18 cellular contexts compared by ENCODE assay signal in genomic region chr1:174689524-174689923, GRCh38.
DNase-seq lines count a peak whose midpoint lies in the region; ATAC-seq, FAIRE-seq and TF ChIP-seq lines count a peak whose summit lies in the region.
"Had no signal": no experiment of that assay in that cellular context is flagged by ENCODE, and none has a peak within 500 bp of the region (broad histone marks: within the 10 kb centered on the region; RNA-seq: fewer than 3 reads in every experiment).

No MANE protein-coding gene starts in this region.

- no peaks in the 10 kb centered on the region for H3K27me3 ChIP-seq in HepG2 (ENCODE audit: control insufficient read depth in 1 of 2, insufficient read depth in 2 of 2, low read length in 2 of 2)
- H3K27me3 ChIP-seq in transverse colon: no peaks in the 10 kb centered on the region
- no peaks in the 10 kb centered on the region for H3K27me3 ChIP-seq in MG63
- H3K27me3 ChIP-seq: BLaER1 treated with 17β-estradiol and CSF1 and Interleukin-3, amounts not matched to agents 10 nM and 100 nM had no signal

- peak; percentile 17 to 32 for DNase-seq in NCI-H526 (lab: John Stamatoyannopoulos, UW)
- no peak for DNase-seq in NCI-H526 treated with DMSO at 0.1 percent for 48 hours (lab: John Stamatoyannopoulos, UW)
- peak; percentile 66 for DNase-seq in SW480 (ENCODE audit: low spot score)
- DNase-seq in HepG2 (ENCODE audit: low spot score): peak; percentile 75
- DNase-seq in transverse colon: peak; percentile 12
- DNase-seq in MG63: no peak
- no peak for DNase-seq in head of caudate nucleus
- DNase-seq: 8988T; ACHN; Calu3; CD4-positive, CD25-positive, alpha-beta regulatory T cell; DMS 273 treated with DMSO at 0.1 percent for 48 hours; DMS79 treated with DMSO at 0.1 percent for 48 hours; EL; HCEC 1CT had no signal

- peak overlapping the region; percentile 54 for H2AFZ ChIP-seq in HepG2 (ENCODE audit: low read length)

- WGBS in HepG2 (ENCODE audit: low lambda C conversion rate): 0% methylated on average over 1 of the region's 1 CpG
- 33 to 50% methylated on average over 1 of the region's 1 CpG for WGBS in transverse colon (ENCODE audit: low coverage in 1 of 2), 2 donors

- peak overlapping the region; percentile 71 for H3K27ac ChIP-seq in HepG2 (ENCODE audit: extremely low read length, insufficient read depth, low read length)
- peak overlapping the region in 1 of 4 donors; percentile 1 for H3K27ac ChIP-seq in transverse colon
- H3K27ac ChIP-seq: BLaER1 treated with 17β-estradiol and CSF1 and Interleukin-3, amounts not matched to agents 10 nM and 100 nM had no signal

- TF ChIP-seq EP300 in HepG2 (IDR thresholded peaks at IDR 0.05; ENCODE audit: low read depth in 2 of 2, low read length in 2 of 2) (peak in 1 of 2 experiments; percentile 53; a peak in 1 of 4 replicates), HepG2 (CRISPR knock-in tag; IDR thresholded peaks at IDR 0.05; ENCODE audit: borderline replicate concordance) (no peak; the same call in 1 of the 2 replicates), transverse colon (IDR thresholded peaks at IDR 0.05; ENCODE audit: low read depth) (no peak)

- TF ChIP-seq POLR2A in HepG2 (IDR thresholded peaks at IDR 0.05; ENCODE audit: insufficient read depth in 1 of 2, low read depth in 2 of 2, low read length in 2 of 2) (no peak), transverse colon (IDR thresholded peaks at IDR 0.05) (no peak)

- no peaks in the 10 kb centered on the region for H3K9me3 ChIP-seq in HepG2 (ENCODE audit: low read length)
- H3K9me3 ChIP-seq in transverse colon: no peaks in the 10 kb centered on the region
- H3K9me3 ChIP-seq in MG63: no peaks in the 10 kb centered on the region
- H3K9me3 ChIP-seq: BLaER1 treated with 17β-estradiol and CSF1 and Interleukin-3, amounts not matched to agents 10 nM and 100 nM had no signal

- in situ Hi-C loops in HepG2 (cut with HindIII; ENCODE audit: extremely low pct_ligation_motif_present, low pct_unique_long_range_greater_than_20kb): no loop called here
- in situ Hi-C loops in transverse colon (cut with MboI; ENCODE audit: low pct_ligation_motif_present in 1 of 4, low pct_unique_long_range_greater_than_20kb in 1 of 4, low sequenced_read_pairs in 3 of 4): no loop called here

- peak overlapping the region; percentile 25; the same call in 1 of the 2 replicates for H3K9ac ChIP-seq in HepG2 (ENCODE audit: insufficient read depth, low read depth, low read length)
- H3K9ac ChIP-seq: BLaER1 treated with 17β-estradiol and CSF1 and Interleukin-3, amounts not matched to agents 10 nM and 100 nM had no signal

- peak; percentile 73 for FAIRE-seq in HepG2 (lab: Jason Lieb, UNC)
- FAIRE-seq: G401.6 had no signal

- no peaks in the 10 kb centered on the region for H3K79me2 ChIP-seq in HepG2 (ENCODE audit: insufficient read depth, low read length)

- no peaks in the 10 kb centered on the region for H4K20me1 ChIP-seq in HepG2 (ENCODE audit: insufficient read depth, low read length)
- H4K20me1 ChIP-seq: BLaER1 treated with 17β-estradiol and CSF1 and Interleukin-3, amounts not matched to agents 10 nM and 100 nM had no signal

- TF ChIP-seq RAD21 in HepG2 (CRISPR knock-in tag; IDR thresholded peaks at IDR 0.05): no peak

- POLR2A ChIA-PET in HepG2 (lab: Yijun Ruan, JAX): no interaction called here

- H3K36me3 ChIP-seq in HepG2 (replicated peaks in 1 of 2; ENCODE audit: control insufficient read depth in 1 of 2, insufficient read depth in 2 of 2, low read length in 2 of 2) (no peaks in the 10 kb centered on the region), transverse colon (no peaks in the 10 kb centered on the region), MG63 (no peaks in the 10 kb centered on the region)

- no peak for TF ChIP-seq CTCF in HepG2 (CRISPR knock-in tag; IDR thresholded peaks at IDR 0.05)
- TF ChIP-seq CTCF in transverse colon (IDR thresholded peaks at IDR 0.05): no peak

- BruUV-seq in HepG2 (replicated peaks; lab: Mats Ljungman, UMichigan): no TSS peak

- H3K4me1 ChIP-seq in HepG2 (ENCODE audit: insufficient read depth, low read length) (peaks cover 48% of the 10 kb centered on the region), transverse colon (peaks cover 0 to 11% (median 4%) of the 10 kb centered on the region in 4 donors)
- H3K4me1 ChIP-seq: BLaER1 treated with 17β-estradiol and CSF1 and Interleukin-3, amounts not matched to agents 10 nM and 100 nM had no signal

- CTCF ChIA-PET in HepG2 (lab: Yijun Ruan, JAX; ENCODE audit: low intra/inter-chr PET ratio, low total read pairs): no interaction called here

- no peak overlapping the region for H3K4me3 ChIP-seq in HepG2 (replicated peaks in 1 of 3; ENCODE audit: insufficient read depth in 1 of 3, low read depth in 2 of 3, low read length in 3 of 3)
- no peak overlapping the region for H3K4me3 ChIP-seq in transverse colon
- no peak overlapping the region for H3K4me3 ChIP-seq in MG63
- H3K4me3 ChIP-seq: BLaER1 treated with 17β-estradiol and CSF1 and Interleukin-3, amounts not matched to agents 10 nM and 100 nM had no signal

- intact Hi-C loops in HepG2 (cut with micrococcal nuclease; ENCODE audit: unreplicated experiment) (no loop called here), transverse colon (cut with DNase I; ENCODE audit: low total_unique reads) (no loop called here), head of caudate nucleus (cut with DNase I) (no loop called here)

- ATAC-seq in HepG2 (peak; percentile 74), HG03565 (IDR thresholded peaks at IDR 0.05; ENCODE audit: unreplicated experiment) (no peak)

- peak overlapping the region; percentile 70 for H3K4me2 ChIP-seq in HepG2 (ENCODE audit: low read depth, low read length)
- H3K4me2 ChIP-seq: BLaER1 treated with 17β-estradiol and CSF1 and Interleukin-3, amounts not matched to agents 10 nM and 100 nM had no signal

TF ChIP-seq in HepG2, 621 proteins besides CTCF, POLR2A, EP300 and RAD21 (continues in another document):
- no peak for TF ChIP-seq PLRG1 (conservative IDR thresholded peaks at IDR 0.05)
- 0 out of 2 replicates have a peak, but pooled peaks have one; percentile 17 for TF ChIP-seq SMAD3 (CRISPR knock-in tag; IDR thresholded peaks at IDR 0.05)
- peak; percentile 73; the same call in 1 of the 2 replicates for TF ChIP-seq EHMT2 (IDR thresholded peaks at IDR 0.05; ENCODE audit: borderline replicate concordance, low read depth, low read length)
- 0 out of 2 replicates have a peak, but pooled peaks have one; percentile 16 for TF ChIP-seq BCL6 (CRISPR knock-in tag; IDR thresholded peaks at IDR 0.05)
- no peak for TF ChIP-seq ZNF549 (CRISPR knock-in tag; IDR thresholded peaks at IDR 0.05)
- peak; percentile 66; the same call in 1 of the 2 replicates for TF ChIP-seq PRDM10 (CRISPR knock-in tag; IDR thresholded peaks at IDR 0.05; ENCODE audit: low read depth)
- TF ChIP-seq FOXA3 (CRISPR knock-in tag; IDR thresholded peaks at IDR 0.05): peak; percentile 78
- peak; percentile 31 for TF ChIP-seq PHF5A (CRISPR knock-in tag; IDR thresholded peaks at IDR 0.05; ENCODE audit: low read depth, unreplicated experiment)
- no peak for TF ChIP-seq ATF2 (CRISPR knock-in tag; IDR thresholded peaks at IDR 0.05)
- peak; percentile 86 for TF ChIP-seq GATAD2A (CRISPR knock-in tag; IDR thresholded peaks at IDR 0.05)
- TF ChIP-seq CBX1 (IDR thresholded peaks at IDR 0.05; ENCODE audit: low read depth): no peak

Comparison
In these comparisons a context has a peak if more than half of its experiments do, and no peak if none do; other contexts are left out.
1. DNase-seq: peak in NCI-H526 (2 of 2), SW480 (single experiment), HepG2 (single experiment) and transverse colon (single experiment); none in NCI-H526 treated with DMSO at 0.1 percent for 48 hours (single experiment), MG63 (single experiment) and head of caudate nucleus (0 of 42).